In genomic region chr3:177482048-177482741, GRCh38 we compare ENCODE assay signal across 24 cellular contexts.
DNase-seq lines count a peak whose midpoint lies in the region; FAIRE-seq and TF ChIP-seq lines count a peak whose summit lies in the region.
"Had no signal": no experiment of that assay in that cellular context is flagged by ENCODE, and none has a peak within 500 bp of the region (broad histone marks: within the 10 kb centered on the region; RNA-seq: fewer than 3 reads in every experiment).

No MANE protein-coding gene starts in this region.

- no peaks in the 10 kb centered on the region for H3K9me3 ChIP-seq in astrocyte (ENCODE audit: insufficient read depth, low read depth, low read length)
- no peaks in the 10 kb centered on the region for H3K9me3 ChIP-seq in fibroblast of lung (ENCODE audit: control insufficient read depth, insufficient read depth, low read depth, low read length)
- no peaks in the 10 kb centered on the region for H3K9me3 ChIP-seq in neuron (ENCODE audit: low read length)
- H3K9me3 ChIP-seq in transverse colon: no peaks in the 10 kb centered on the region
- H3K9me3 ChIP-seq: mucosa of descending colon, SJCRH30, thyroid gland had no signal

- H3K4me1 Mint-ChIP-seq in astrocyte (ENCODE audit: low read depth, unreplicated experiment): peaks cover 21% of the 10 kb centered on the region
- H3K4me1 Mint-ChIP-seq: stimulated activated effector memory CD8-positive, alpha-beta T cell treated with anti-CD3 and anti-CD28 coated beads, Interleukin-12 subunit alpha, Interleukin-12 subunit beta, amount 100 ng/mL, for 72 hours had no signal

- no peak for TF ChIP-seq EP300 in transverse colon (IDR thresholded peaks at IDR 0.05; ENCODE audit: low read depth)

- no peaks in the 10 kb centered on the region for H3K79me2 ChIP-seq in astrocyte (ENCODE audit: insufficient read depth, low read length)
- H3K79me2 ChIP-seq in fibroblast of lung (ENCODE audit: control insufficient read depth, insufficient read depth, low read length): no peaks in the 10 kb centered on the region

- no peak overlapping the region for H3K4me3 Mint-ChIP-seq in astrocyte (ENCODE audit: unreplicated experiment)
- H3K4me3 Mint-ChIP-seq: CD8-positive, alpha-beta T cell; stimulated activated effector memory CD8-positive, alpha-beta T cell treated with anti-CD3 and anti-CD28 coated beads, Interleukin-12 subunit alpha, Interleukin-12 subunit beta, amount 100 ng/mL, for 72 hours; T-helper 1 cell treated with Interleukin-12 subunit alpha and Interleukin-12 subunit beta and Interleukin-4 antibody, amounts not matched to agents 30 μg/mL and 1 μg/mL, for 36 hours had no signal

- H3K36me3 ChIP-seq in astrocyte (ENCODE audit: insufficient read depth, low read length) (no peaks in the 10 kb centered on the region), fibroblast of lung (ENCODE audit: control insufficient read depth, insufficient read depth, low read length) (no peaks in the 10 kb centered on the region), neuron (ENCODE audit: insufficient read depth, low read length) (no peaks in the 10 kb centered on the region), transverse colon (no peaks in the 10 kb centered on the region)
- H3K36me3 ChIP-seq: SJCRH30, thyroid gland, WERI-Rb-1 had no signal

- intact Hi-C loops in transverse colon (cut with DNase I; ENCODE audit: low total_unique reads): no loop called here

- no peak overlapping the region for H3K27ac Mint-ChIP-seq in astrocyte (ENCODE audit: unreplicated experiment)
- H3K27ac Mint-ChIP-seq: CD8-positive, alpha-beta T cell; stimulated activated effector memory CD8-positive, alpha-beta T cell treated with anti-CD3 and anti-CD28 coated beads, Interleukin-12 subunit alpha, Interleukin-12 subunit beta, amount 100 ng/mL, for 72 hours; T-helper 1 cell treated with Interleukin-12 subunit alpha and Interleukin-12 subunit beta and Interleukin-4 antibody, amounts not matched to agents 30 μg/mL and 1 μg/mL, for 36 hours had no signal

- TF ChIP-seq CTCF in astrocyte (IDR thresholded peaks at IDR 0.05; ENCODE audit: insufficient read depth, low read depth, low read length): no peak
- no peak for TF ChIP-seq CTCF in fibroblast of lung (conservative IDR thresholded peaks at IDR 0.05 in 1 of 2, IDR thresholded peaks at IDR 0.05 in 1 of 2; ENCODE audit: low read depth in 1 of 2, low read length in 2 of 2)
- TF ChIP-seq CTCF in transverse colon (IDR thresholded peaks at IDR 0.05): no peak

- H3K27me3 ChIP-seq in astrocyte (ENCODE audit: insufficient read depth, low read length) (no peaks in the 10 kb centered on the region), fibroblast of lung (ENCODE audit: control insufficient read depth, insufficient read depth, low read length) (no peaks in the 10 kb centered on the region), neuron (ENCODE audit: insufficient read depth, low read length) (no peaks in the 10 kb centered on the region), transverse colon (no peaks in the 10 kb centered on the region)
- H3K27me3 ChIP-seq: dorsolateral prefrontal cortex, SJCRH30, thyroid gland had no signal

- no peaks in the 10 kb centered on the region for H3K36me3 Mint-ChIP-seq in astrocyte (ENCODE audit: low read depth, unreplicated experiment)
- H3K36me3 Mint-ChIP-seq: CD8-positive, alpha-beta T cell; stimulated activated effector memory CD8-positive, alpha-beta T cell treated with anti-CD3 and anti-CD28 coated beads, Interleukin-12 subunit alpha, Interleukin-12 subunit beta, amount 100 ng/mL, for 72 hours had no signal

- H4K20me1 ChIP-seq in astrocyte (ENCODE audit: insufficient read depth, low read length): no peaks in the 10 kb centered on the region
- no peaks in the 10 kb centered on the region for H4K20me1 ChIP-seq in fibroblast of lung (ENCODE audit: control insufficient read depth, extremely low read depth, insufficient read depth, low read length)

- in situ Hi-C loops in transverse colon (cut with MboI; ENCODE audit: low pct_ligation_motif_present in 1 of 4, low pct_unique_long_range_greater_than_20kb in 1 of 4, low sequenced_read_pairs in 3 of 4): no loop called here

- H3K9ac ChIP-seq in astrocyte (ENCODE audit: low read length): peak overlapping the region; percentile 11
- H3K9ac ChIP-seq in fibroblast of lung (ENCODE audit: insufficient read depth, low read length): no peak overlapping the region
- H3K9ac ChIP-seq: KMS-11 had no signal

- no peak overlapping the region for H3K4me3 ChIP-seq in astrocyte (ENCODE audit: insufficient read depth, low read depth, low read length)
- H3K4me3 ChIP-seq in fibroblast of lung (replicated peaks in 1 of 4; ENCODE audit: control extremely low read depth in 1 of 4, insufficient read depth in 1 of 4, low read depth in 3 of 4, low read length in 4 of 4): no peak overlapping the region
- H3K4me3 ChIP-seq in neuron (ENCODE audit: low read length): no peak overlapping the region
- no peak overlapping the region for H3K4me3 ChIP-seq in transverse colon
- H3K4me3 ChIP-seq: dorsolateral prefrontal cortex, mucosa of descending colon, SJCRH30, thyroid gland had no signal

- no peak overlapping the region for H2AFZ ChIP-seq in astrocyte (ENCODE audit: low read depth, low read length)
- no peak overlapping the region for H2AFZ ChIP-seq in fibroblast of lung (ENCODE audit: low read length)
- H2AFZ ChIP-seq in neuron (ENCODE audit: low read depth, low read length): peak overlapping the region; percentile 32

- DNase-seq in astrocyte (ENCODE audit: low read depth): peak; percentile 88
- DNase-seq in fibroblast of lung (ENCODE audit: low read depth in 2 of 2): peak; percentile 28 to 89
- no peak for DNase-seq in transverse colon
- DNase-seq in SK-N-DZ (ENCODE audit: low spot score): no peak
- DNase-seq in HuH-7 (ENCODE audit: low spot score): no peak
- no peak for DNase-seq in hepatic stellate cell (ENCODE audit: low spot score)
- DNase-seq: activated CD8-positive, alpha-beta memory T cell treated with anti-CD3 and anti-CD28 coated beads, Interleukin-2, amount 50 U/mL, for 48 hours; activated gamma-delta T cell; CD8-positive, alpha-beta T cell; dorsolateral prefrontal cortex; GOT3; mucosa of descending colon; NCI-H1092; NCI-H1930; NCI-H226; SJCRH30; thyroid gland had no signal

- peak overlapping the region; percentile 30 for H3K27ac ChIP-seq in astrocyte (ENCODE audit: low read depth, low read length)
- H3K27ac ChIP-seq in fibroblast of lung (ENCODE audit: insufficient read depth, low read length): no peak overlapping the region
- H3K27ac ChIP-seq in transverse colon: peak overlapping the region; percentile 45 to 68 (median 64)
- H3K27ac ChIP-seq: dorsolateral prefrontal cortex, KMS-11, SJCRH30, thyroid gland, WERI-Rb-1 had no signal

- peaks cover 6% of the 10 kb centered on the region for H3K9me3 Mint-ChIP-seq in astrocyte (ENCODE audit: unreplicated experiment)
- H3K9me3 Mint-ChIP-seq: stimulated activated effector memory CD8-positive, alpha-beta T cell treated with anti-CD3 and anti-CD28 coated beads, Interleukin-12 subunit alpha, Interleukin-12 subunit beta, amount 100 ng/mL, for 72 hours had no signal

- peaks cover 11% of the 10 kb centered on the region for H3K4me1 ChIP-seq in astrocyte (ENCODE audit: insufficient read depth, low read length)
- H3K4me1 ChIP-seq in fibroblast of lung (ENCODE audit: control insufficient read depth, extremely low read depth, insufficient read depth, low read length): peaks cover 4% of the 10 kb centered on the region
- H3K4me1 ChIP-seq in neuron (ENCODE audit: insufficient read depth, low read length): peaks cover 4% of the 10 kb centered on the region
- peaks cover 10 to 38% (median 24%) of the 10 kb centered on the region in 4 donors for H3K4me1 ChIP-seq in transverse colon

- no peak overlapping the region for H3K4me2 ChIP-seq in astrocyte (ENCODE audit: low read length)
- H3K4me2 ChIP-seq in fibroblast of lung (ENCODE audit: extremely low read depth, insufficient read depth, low read length): no peak overlapping the region
- H3K4me2 ChIP-seq: KMS-11 had no signal

- FAIRE-seq in astrocyte (lab: Jason Lieb, UNC): no peak
- FAIRE-seq: GM12891, GM19239 had no signal

- peaks cover 1% of the 10 kb centered on the region for H3K27me3 Mint-ChIP-seq in astrocyte (ENCODE audit: low read depth, unreplicated experiment)

- TF ChIP-seq POLR2A in transverse colon (IDR thresholded peaks at IDR 0.05): no peak

- whole genome bisulfite sequencing in transverse colon (ENCODE audit: low coverage in 1 of 2), 2 donors: 60 to 72% methylated on average over 6 of the region's 6 CpGs

Comparison
In these comparisons a context has a peak if more than half of its experiments do, and no peak if none do; other contexts are left out.
1. DNase-seq: peak in astrocyte (single experiment) and fibroblast of lung (2 of 2); none in transverse colon (single experiment), SK-N-DZ (single experiment), HuH-7 (single experiment) and hepatic stellate cell (single experiment).